8 cellular contexts compared by ENCODE assay signal in genomic region chr15:90059208-90059985, GRCh38. TPM values are rescaled to one million over a fixed set of nuclear protein-coding genes. Genes with fewer than 3 reads are reported as not detected.
DNase-seq lines count a peak whose midpoint lies in the region; ATAC-seq and TF ChIP-seq lines count a peak whose summit lies in the region.

No MANE protein-coding gene starts in this region.

- H3K27me3 ChIP-seq in thyroid gland (no peaks in the 10 kb centered on the region), brain microvascular endothelial cell (replicated peaks) (no peaks in the 10 kb centered on the region)

- DNase-seq in CD14-positive monocyte (ENCODE audit: low spot score) (peak; percentile 98), GM20000 (ENCODE audit: low spot score) (peak; percentile 85), HT-29 (ENCODE audit: low spot score) (peak; percentile 85), nephron progenitor cell (no peak), thyroid gland (peak in 1 of 2 donors; percentile 37), brain microvascular endothelial cell (no peak)
- DNase-seq in activated CD4-positive, alpha-beta T cell treated with anti-CD3 and anti-CD28 coated beads for 36 hours = peak; percentile 90
- DNase-seq in effector CD8-positive, alpha-beta T cell (lab: John Stamatoyannopoulos, UW) = peak; percentile 9

- H3K9me3 Mint-ChIP-seq in CD14-positive monocyte = no peaks in the 10 kb centered on the region
- no peaks in the 10 kb centered on the region for H3K9me3 Mint-ChIP-seq in activated CD4-positive, alpha-beta T cell treated with anti-CD3 and anti-CD28 coated beads for 36 hours (ENCODE audit: low read depth)
- H3K9me3 Mint-ChIP-seq in nephron progenitor cell = no peaks in the 10 kb centered on the region

- H3K27ac ChIP-seq in thyroid gland = peak overlapping the region in 2 of 3 donors; percentile 47 to 57
- H3K27ac ChIP-seq in brain microvascular endothelial cell = no peak overlapping the region

- H3K36me3 Mint-ChIP-seq in CD14-positive monocyte = peaks cover 18 to 43% of the 10 kb centered on the region in 2 donors
- peaks cover 1% of the 10 kb centered on the region for H3K36me3 Mint-ChIP-seq in activated CD4-positive, alpha-beta T cell treated with anti-CD3 and anti-CD28 coated beads for 36 hours (ENCODE audit: low read depth)
- peaks cover 4% of the 10 kb centered on the region for H3K36me3 Mint-ChIP-seq in nephron progenitor cell (ENCODE audit: low read depth)

- 57 to 62% methylated on average over 19 to 21 of the region's 21 CpGs for WGBS in thyroid gland, 2 donors

- no peak overlapping the region for H3K4me3 ChIP-seq in thyroid gland (replicated peaks in 1 of 3)
- H3K4me3 ChIP-seq in brain microvascular endothelial cell (ENCODE audit: low read depth, low read length) = no peak overlapping the region

- H3K4me3 Mint-ChIP-seq in CD14-positive monocyte = peak overlapping the region in 1 of 2 donors; percentile 46
- peak overlapping the region; percentile 46 for H3K4me3 Mint-ChIP-seq in activated CD4-positive, alpha-beta T cell treated with anti-CD3 and anti-CD28 coated beads for 36 hours
- H3K4me3 Mint-ChIP-seq in nephron progenitor cell = no peak overlapping the region

- intact Hi-C loops in CD14-positive monocyte (cut with micrococcal nuclease) (loop anchor here (2.0 to 5.0 kb wide), 4 partner anchors 25 to 57 kb away; partner anchors contain the start of gene ZNF710 (in 1 of the 2)), thyroid gland (cut with DNase I) (no loop called here)
- intact Hi-C loops in activated CD4-positive, alpha-beta T cell treated with anti-CD3 and anti-CD28 coated beads for 36 hours (cut with DNase I, micrococcal nuclease) = loop anchor here (1.0 kb wide), 5 partner anchors 21 to 168 kb away; no protein-coding TSS in a partner anchor

- TF ChIP-seq POLR2A in thyroid gland (IDR thresholded peaks at IDR 0.05) = no peak

- POLR2A ChIA-PET in activated CD4-positive, alpha-beta T cell treated with anti-CD3 and anti-CD28 coated beads for 36 hours (lab: Charles Lee) = interaction anchor here (0.7 to 1.1 kb wide), 4 partner anchors 16 to 165 kb away, joined by 3 to 5 read pairs (median 4); partner anchors contain the start of gene AP3S2

- no peaks in the 10 kb centered on the region for H3K9me3 ChIP-seq in thyroid gland

- peaks cover 25 to 57% of the 10 kb centered on the region in 2 donors for H3K4me1 ChIP-seq in thyroid gland

- in situ Hi-C loops in brain microvascular endothelial cell (cut with HindIII; ENCODE audit: low pct_ligation_motif_present, low sequenced_read_pairs) = no loop called here

- H3K27ac Mint-ChIP-seq in CD14-positive monocyte = peak overlapping the region; percentile 95 to 99 (median 97)
- H3K27ac Mint-ChIP-seq in activated CD4-positive, alpha-beta T cell treated with anti-CD3 and anti-CD28 coated beads for 36 hours = peak overlapping the region; percentile 94
- peak overlapping the region; percentile 25 for H3K27ac Mint-ChIP-seq in nephron progenitor cell

- H3K27me3 Mint-ChIP-seq in CD14-positive monocyte (ENCODE audit: low read depth in 3 of 3) = peaks cover 0 to 4% (median 0%) of the 10 kb centered on the region in 3 donors
- no peaks in the 10 kb centered on the region for H3K27me3 Mint-ChIP-seq in activated CD4-positive, alpha-beta T cell treated with anti-CD3 and anti-CD28 coated beads for 36 hours
- no peaks in the 10 kb centered on the region for H3K27me3 Mint-ChIP-seq in nephron progenitor cell (ENCODE audit: low read depth, poor library complexity)

- H3K4me1 Mint-ChIP-seq in CD14-positive monocyte (peaks cover 90% of the 10 kb centered on the region), nephron progenitor cell (peaks cover 70% of the 10 kb centered on the region)
- peaks cover 58% of the 10 kb centered on the region for H3K4me1 Mint-ChIP-seq in activated CD4-positive, alpha-beta T cell treated with anti-CD3 and anti-CD28 coated beads for 36 hours

- ATAC-seq in activated CD4-positive, alpha-beta T cell treated with anti-CD3 and anti-CD28 coated beads for 36 hours = peak; percentile 92

- TF ChIP-seq CTCF in CD14-positive monocyte (IDR thresholded peaks at IDR 0.05) (no peak), GM20000 (IDR thresholded peaks at IDR 0.05; ENCODE audit: extremely low read depth, missing control alignments) (no peak), nephron progenitor cell (IDR thresholded peaks at IDR 0.05) (no peak), thyroid gland (IDR thresholded peaks at IDR 0.05) (no peak), brain microvascular endothelial cell (IDR thresholded peaks at IDR 0.05; ENCODE audit: low read depth, low read length, missing control alignments) (no peak)

- CTCF ChIA-PET in activated CD4-positive, alpha-beta T cell treated with anti-CD3 and anti-CD28 coated beads for 36 hours (lab: Charles Lee) = interaction anchor here (0.7 to 1.2 kb wide), 3 partner anchors 16 to 298 kb away, joined by 3 to 4 read pairs (median 3); no protein-coding TSS in a partner anchor

- no peaks in the 10 kb centered on the region for H3K36me3 ChIP-seq in thyroid gland
- H3K36me3 ChIP-seq in brain microvascular endothelial cell (replicated peaks) = no peaks in the 10 kb centered on the region

RNA-seq across cellular contexts. Expression of gene IDH2, which starts 42.9 kb away (rescaled TPM):
- 100 to 1,000 TPM in 1 of 2 donors, 10 to 100 TPM in 1; 82.2 to 115 TPM for polyA plus RNA-seq in CD14-positive monocyte
- total RNA-seq in HT-29 (2014; rRNA removed; shearing (Covaris generic)) = 177 and 202 TPM in 2 replicates
- 100 to 1,000 TPM; 176 to 182 TPM for total RNA-seq in activated CD4-positive, alpha-beta T cell treated with anti-CD3 and anti-CD28 coated beads for 36 hours
- 10 to 100 TPM; 29.4 to 49.6 (median 33.5) TPM for total RNA-seq in thyroid gland

RNA-seq across cellular contexts. Expression of gene ZNF710, which starts 58.3 kb away (rescaled TPM):
- polyA plus RNA-seq in CD14-positive monocyte = 1 to 10 TPM; 3.4 to 4.8 TPM
- 47.3 and 66.9 TPM in 2 replicates for total RNA-seq in HT-29 (2014; rRNA removed; shearing (Covaris generic))
- total RNA-seq in activated CD4-positive, alpha-beta T cell treated with anti-CD3 and anti-CD28 coated beads for 36 hours = 10 to 100 TPM; 22.8 to 34.9 TPM
- total RNA-seq in thyroid gland = 10 to 100 TPM in 3 of 4 donors, 1 to 10 TPM in 1; 8.9 to 17.2 (median 11.5) TPM

Comparison
In these comparisons a context has a peak if more than half of its experiments do, and no peak if none do; other contexts are left out.
1. DNase-seq: peak in CD14-positive monocyte (single experiment), GM20000 (single experiment), HT-29 (single experiment), activated CD4-positive, alpha-beta T cell treated with anti-CD3 and anti-CD28 coated beads for 36 hours (single experiment) and effector CD8-positive, alpha-beta T cell (single experiment); none in nephron progenitor cell (single experiment) and brain microvascular endothelial cell (single experiment).
2. H3K27ac Mint-ChIP-seq: peak in every context shown above with its lines; median percentile 97 in CD14-positive monocyte; 94 in activated CD4-positive, alpha-beta T cell treated with anti-CD3 and anti-CD28 coated beads for 36 hours; 25 in nephron progenitor cell.